In the genomic region with DNA sequence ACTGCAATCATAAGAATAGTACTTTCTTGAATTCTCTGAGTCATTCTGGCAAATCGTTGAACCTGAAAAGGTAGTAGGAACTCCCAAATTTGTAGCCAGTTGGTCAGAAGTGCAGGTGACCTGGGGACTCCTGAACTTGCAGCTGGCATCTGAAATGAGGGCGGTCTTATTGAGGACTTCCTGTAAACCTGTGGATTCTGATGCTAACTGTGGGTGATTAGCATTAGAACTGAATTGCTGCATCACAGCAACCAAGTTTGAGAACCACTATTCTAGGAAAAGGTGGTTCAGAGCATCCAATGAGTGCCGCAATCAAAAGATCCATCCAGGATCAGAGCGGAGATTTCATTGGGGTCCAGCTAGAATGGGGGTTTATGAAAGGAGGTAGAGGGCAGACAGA, we compare ENCODE assay signal across 1 cellular context.
TF ChIP-seq lines count a peak whose summit lies in the region.

No MANE protein-coding gene starts in this region.

TF ChIP-seq in H1, 55 proteins besides CTCF, POLR2A, EP300 and RAD21:
- TF ChIP-seq HDAC6 (IDR thresholded peaks at IDR 0.05; ENCODE audit: low read depth, low read length) (no peak), TCF12 (IDR thresholded peaks at IDR 0.05; ENCODE audit: low read depth, low read length) (0 out of 2 replicates have a peak, but pooled peaks have one; percentile 49), MAFK (IDR thresholded peaks at IDR 0.05; ENCODE audit: low read depth, low read length) (peak; percentile 52; the same call in 1 of the 2 replicates), NANOG (IDR thresholded peaks at IDR 0.05; ENCODE audit: insufficient read depth, low read depth, low read length, poor library complexity, severe bottlenecking) (peak; percentile 14)
- TF ChIP-seq, protein P1, sequence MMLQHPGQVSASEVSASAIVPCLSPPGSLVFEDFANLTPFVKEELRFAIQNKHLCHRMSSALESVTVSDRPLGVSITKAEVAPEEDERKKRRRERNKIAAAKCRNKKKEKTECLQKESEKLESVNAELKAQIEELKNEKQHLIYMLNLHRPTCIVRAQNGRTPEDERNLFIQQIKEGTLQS (IDR thresholded peaks at IDR 0.05; ENCODE audit: insufficient read depth, low read depth, low read length) = no peak
